Comparison of ENCODE assay signal across 9 cellular contexts in genomic region chr1:30754684-30755171, GRCh38. TPM values are rescaled to one million over a fixed set of nuclear protein-coding genes. Genes with fewer than 3 reads are reported as not detected.
DNase-seq lines count a peak whose midpoint lies in the region; ATAC-seq lines count a peak whose summit lies in the region.
"Had no signal": no experiment of that assay in that cellular context is flagged by ENCODE, and none has a peak within 500 bp of the region (broad histone marks: within the 10 kb centered on the region; RNA-seq: fewer than 3 reads in every experiment).

No MANE protein-coding gene starts in this region.

- intact Hi-C loops in left ventricle myocardium superior (cut with micrococcal nuclease) = no loop called here

- DNase-seq in NOMO-1 (lab: John Stamatoyannopoulos, UW; ENCODE audit: unreplicated experiment in 2 of 2) (peak; percentile 18 to 26), foreskin melanocyte (no peak), left ventricle myocardium superior (no peak), C1 segment of cervical spinal cord (lab: John Stamatoyannopoulos, UW) (no peak)
- DNase-seq in naive thymus-derived CD8-positive, alpha-beta T cell = peak in 1 of 10 donors; percentile 51
- no peak for DNase-seq in activated CD4-positive, CD25-positive, alpha-beta regulatory T cell treated with anti-CD3 and anti-CD28 coated beads, Interleukin-2, amount 50 U/mL, for 72 hours
- DNase-seq: NCI-H1092 had no signal

- POLR2A ChIA-PET in naive thymus-derived CD8-positive, alpha-beta T cell (lab: Charles Lee) = interaction anchor here (0.9 to 41.4 kb wide), 5 partner anchors 1 to 1574 kb away, joined by 3 to 1432 read pairs (median 7); partner anchors contain the start of genes LAPTM5 and MATN1

- peak; percentile 37 for ATAC-seq in GM18519 (IDR thresholded peaks at IDR 0.05; ENCODE audit: low FRiP score, unreplicated experiment)
- peak; percentile 35 for ATAC-seq in GM21737 (IDR thresholded peaks at IDR 0.05; ENCODE audit: unreplicated experiment)
- no peak for ATAC-seq in naive thymus-derived CD8-positive, alpha-beta T cell
- ATAC-seq in left ventricle myocardium superior = no peak

- no peaks in the 10 kb centered on the region for H3K9me3 Mint-ChIP-seq in naive thymus-derived CD8-positive, alpha-beta T cell

- H3K36me3 Mint-ChIP-seq in naive thymus-derived CD8-positive, alpha-beta T cell = peaks cover 0 to 18% (median 9%) of the 10 kb centered on the region in 3 donors

- H3K4me1 Mint-ChIP-seq in naive thymus-derived CD8-positive, alpha-beta T cell = peaks cover 45 to 94% (median 83%) of the 10 kb centered on the region in 4 donors

- H3K4me3 Mint-ChIP-seq in naive thymus-derived CD8-positive, alpha-beta T cell = peak overlapping the region; percentile 92 to 100 (median 98)

- no peaks in the 10 kb centered on the region for H3K27me3 Mint-ChIP-seq in naive thymus-derived CD8-positive, alpha-beta T cell

- peak overlapping the region; percentile 90 to 99 (median 99) for H3K27ac Mint-ChIP-seq in naive thymus-derived CD8-positive, alpha-beta T cell

RNA-seq across cellular contexts. Expression of gene LAPTM5, which starts 2.8 kb away (rescaled TPM):
- 100 to 1,000 TPM; 565 to 585 TPM for total RNA-seq in naive thymus-derived CD8-positive, alpha-beta T cell
- 100 to 1,000 TPM; 534 to 602 (median 561) TPM for polyA plus RNA-seq in naive thymus-derived CD8-positive, alpha-beta T cell
- total RNA-seq in left ventricle myocardium superior = 23.9 TPM

RNA-seq across cellular contexts. Expression of gene MATN1, which starts 31.3 kb away (rescaled TPM):
- total RNA-seq in naive thymus-derived CD8-positive, alpha-beta T cell = under 1 TPM; 0.47 to 0.96 TPM
- under 1 TPM in 1 of 3 donors, not detected in 2; 0.07 TPM for polyA plus RNA-seq in naive thymus-derived CD8-positive, alpha-beta T cell
- total RNA-seq in left ventricle myocardium superior = not detected

Comparison
In these comparisons a context has a peak if more than half of its experiments do, and no peak if none do; other contexts are left out.
1. ATAC-seq: peak in GM18519 (single experiment) and GM21737 (single experiment); none in naive thymus-derived CD8-positive, alpha-beta T cell (0 of 2) and left ventricle myocardium superior (single experiment).
2. DNase-seq: peak in NOMO-1 (2 of 2); none in foreskin melanocyte (single experiment), left ventricle myocardium superior (single experiment), activated CD4-positive, CD25-positive, alpha-beta regulatory T cell treated with anti-CD3 and anti-CD28 coated beads, Interleukin-2, amount 50 U/mL, for 72 hours (single experiment) and C1 segment of cervical spinal cord (0 of 14).
3. RNA of gene LAPTM5, which starts 2.8 kb away (total RNA-seq): 565 to 585 TPM in naive thymus-derived CD8-positive, alpha-beta T cell; 23.9 TPM in left ventricle myocardium superior (single experiment); every median in the first group is over 10 times any median in the second.